ENCODE assay signal across 9 cellular contexts in genomic region chr5:32852535-32852934, GRCh38.
A peak's percentile ranks its signal among the peaks of the same experiment; 100 is the strongest.
DNase-seq lines count a peak whose midpoint lies in the region; ATAC-seq and TF ChIP-seq lines count a peak whose summit lies in the region.
"Had no signal": no experiment of that assay in that cellular context is flagged by ENCODE, and none has a peak within 500 bp of the region (broad histone marks: within the 10 kb centered on the region; RNA-seq: fewer than 3 reads in every experiment).

No MANE protein-coding gene starts in this region.

- no peaks in the 10 kb centered on the region for H3K27me3 ChIP-seq in PC-3 (ENCODE audit: low read length)

- H3K36me3 Mint-ChIP-seq in osteocyte (ENCODE audit: unreplicated experiment) = peaks cover 3% of the 10 kb centered on the region
- peaks cover 3% of the 10 kb centered on the region for H3K36me3 Mint-ChIP-seq in T-helper 17 cell (ENCODE audit: low read depth)

- H2AFZ ChIP-seq in PC-3 (ENCODE audit: low read length) = no peak overlapping the region

- H4K20me1 ChIP-seq in PC-3 (ENCODE audit: low read length) = no peaks in the 10 kb centered on the region

- H3K4me1 Mint-ChIP-seq in osteocyte (ENCODE audit: unreplicated experiment) (peaks cover 60% of the 10 kb centered on the region), T-helper 17 cell (no peaks in the 10 kb centered on the region)

- peak overlapping the region; percentile 84 for H3K27ac Mint-ChIP-seq in osteocyte (ENCODE audit: unreplicated experiment)
- no peak overlapping the region for H3K27ac Mint-ChIP-seq in T-helper 17 cell

- no peak overlapping the region for H3K9ac ChIP-seq in PC-3 (ENCODE audit: low read length)

- H3F3A ChIP-seq in PC-3 (ENCODE audit: low read length, unreplicated experiment) = no peaks in the 10 kb centered on the region

- H3K9me2 ChIP-seq in PC-3 (replicated peaks; ENCODE audit: low read length) = no peaks in the 10 kb centered on the region

- H3K4me3 Mint-ChIP-seq in osteocyte (ENCODE audit: unreplicated experiment) = peak overlapping the region; percentile 39
- H3K4me3 Mint-ChIP-seq in T-helper 17 cell = no peak overlapping the region

- no peaks in the 10 kb centered on the region for H3K79me2 ChIP-seq in PC-3 (ENCODE audit: low read length)

- H3K27ac ChIP-seq in PC-3 (ENCODE audit: low read length) = no peak overlapping the region

- CTCF ChIA-PET in PC-3 (lab: Charles Lee) = no interaction called here

- POLR2A ChIA-PET in PC-3 (lab: Charles Lee; ENCODE audit: unreplicated experiment) = no interaction called here

- H3K4me1 ChIP-seq in PC-3 (ENCODE audit: insufficient read depth, low read length) = peaks cover 11% of the 10 kb centered on the region

- H3K36me3 ChIP-seq in PC-3 (ENCODE audit: low read depth, low read length) = no peaks in the 10 kb centered on the region

- no peak overlapping the region for H3K4me2 ChIP-seq in PC-3 (ENCODE audit: low read length)

- H3K4me3 ChIP-seq in GM12865 (ENCODE audit: low read depth, low read length) = no peak overlapping the region
- no peak overlapping the region for H3K4me3 ChIP-seq in PC-3 (ENCODE audit: low read length)
- no peak overlapping the region for H3K4me3 ChIP-seq in fibroblast of villous mesenchyme (ENCODE audit: low read depth, low read length)
- H3K4me3 ChIP-seq: K562 had no signal

- H3K9me3 ChIP-seq in PC-3 (ENCODE audit: low read length) (no peaks in the 10 kb centered on the region), T-helper 17 cell (ENCODE audit: control insufficient read depth, low read length, poor library complexity, severe bottlenecking) (no peaks in the 10 kb centered on the region)

- TF ChIP-seq CTCF in GM12865 (IDR thresholded peaks at IDR 0.05; ENCODE audit: insufficient read depth, low read depth, low read length, missing control alignments) (no peak), PC-3 (conservative IDR thresholded peaks at IDR 0.05; ENCODE audit: low read depth, low read length) (peak; percentile 71), fibroblast of villous mesenchyme (IDR thresholded peaks at IDR 0.05; ENCODE audit: insufficient read depth, low read depth, low read length) (peak; percentile 48), osteocyte (IDR thresholded peaks at IDR 0.05) (peak; percentile 57)

- ATAC-seq in PC-3 (no peak), T-helper 17 cell (no peak)
- ATAC-seq: K562 had no signal

- no TSS peak for BruUV-seq in PC-3 (replicated peaks; lab: Mats Ljungman, UMichigan)

- H3K9me3 Mint-ChIP-seq in osteocyte (ENCODE audit: unreplicated experiment) = peaks cover 4% of the 10 kb centered on the region

- peak; percentile 4 for DNase-seq in GM12865 (ENCODE audit: low read depth)
- DNase-seq in PC-3 = peak; percentile 53
- peak; percentile 19 for DNase-seq in fibroblast of villous mesenchyme (ENCODE audit: low read depth)
- DNase-seq in osteocyte (ENCODE audit: extremely low spot score, unreplicated experiment) = peak; percentile 89
- DNase-seq in T-helper 17 cell = no peak
- no peak for DNase-seq in stimulated activated CD4-positive, alpha-beta T cell treated with anti-CD3 and anti-CD28 coated beads, Interleukin-4, amount 100 ng/mL, for 4 hours
- DNase-seq in activated gamma-delta T cell (lab: John Stamatoyannopoulos, UW) = no peak
- DNase-seq in NOMO-1 treated with DMSO at 0.1 percent for 48 hours (lab: John Stamatoyannopoulos, UW; ENCODE audit: unreplicated experiment) = no peak

- H3K27me3 Mint-ChIP-seq in osteocyte (ENCODE audit: unreplicated experiment) (no peaks in the 10 kb centered on the region), T-helper 17 cell (peaks cover 5% of the 10 kb centered on the region)

- intact Hi-C loops in PC-3 (cut with micrococcal nuclease) = no loop called here

Comparison
In these comparisons a context has a peak if more than half of its experiments do, and no peak if none do; other contexts are left out.
1. DNase-seq: peak in GM12865 (single experiment), PC-3 (single experiment), fibroblast of villous mesenchyme (single experiment) and osteocyte (single experiment); none in T-helper 17 cell (0 of 3), stimulated activated CD4-positive, alpha-beta T cell treated with anti-CD3 and anti-CD28 coated beads, Interleukin-4, amount 100 ng/mL, for 4 hours (0 of 2), activated gamma-delta T cell (single experiment) and NOMO-1 treated with DMSO at 0.1 percent for 48 hours (single experiment).